ENCODE assay signal across 7 cellular contexts in the genomic region with DNA sequence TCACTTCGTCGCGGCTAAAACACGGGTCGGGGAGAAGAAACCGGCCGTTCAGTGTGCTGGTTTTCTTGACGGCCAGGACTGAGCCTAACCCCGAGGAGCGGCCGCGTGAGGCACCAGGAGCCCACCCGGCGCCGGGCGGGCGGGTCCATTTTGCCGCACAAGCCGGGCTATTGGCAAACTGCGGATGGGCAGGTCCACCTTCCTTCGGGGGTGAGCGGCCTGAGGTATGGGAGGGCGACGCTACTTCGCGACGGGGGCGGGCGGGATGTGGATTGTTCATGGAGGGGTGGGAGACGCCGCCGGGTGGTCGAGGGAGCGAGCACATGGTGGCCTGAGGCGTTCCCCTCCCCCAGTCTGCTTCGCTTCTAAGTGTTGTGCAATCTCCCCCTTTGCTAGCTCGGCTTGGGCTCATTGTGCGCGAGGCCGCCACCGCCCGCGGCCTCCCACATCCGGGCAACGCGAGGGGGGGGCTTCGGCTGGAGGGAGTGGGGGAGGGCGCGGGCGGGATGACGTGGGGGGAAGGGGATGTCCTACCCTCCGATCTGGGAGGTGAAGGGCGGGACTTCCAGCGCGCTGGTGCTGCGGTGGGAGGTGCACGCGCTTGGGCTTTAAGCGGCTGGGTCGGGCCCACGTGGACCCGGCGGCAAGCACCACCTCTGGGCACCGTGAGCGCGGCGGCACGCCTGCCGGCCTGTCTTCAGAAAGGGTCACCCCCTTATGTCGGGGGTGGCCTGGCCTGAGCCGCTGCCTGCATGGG. TPM values are rescaled to one million over a fixed set of nuclear protein-coding genes. Genes with fewer than 3 reads are reported as not detected.
DNase-seq lines count a peak whose midpoint lies in the region; ATAC-seq and TF ChIP-seq lines count a peak whose summit lies in the region.

No MANE protein-coding gene starts in this region.

- TF ChIP-seq CTCF in Loucy (conservative IDR thresholded peaks at IDR 0.05; ENCODE audit: low read length) (no peak), glutamatergic neuron (IDR thresholded peaks at IDR 0.05; ENCODE audit: partially characterized antibody, unreplicated experiment) (no peak), osteoblast (IDR thresholded peaks at IDR 0.05; ENCODE audit: extremely low read depth, low read depth, low read length) (no peak), suprapubic skin (IDR thresholded peaks at IDR 0.05) (no peak)

- no peaks in the 10 kb centered on the region for H3K9me2 ChIP-seq in Loucy (replicated peaks; ENCODE audit: low read depth, low read length)

- no peak overlapping the region for H2AFZ ChIP-seq in Loucy (ENCODE audit: low read length)
- no peak overlapping the region for H2AFZ ChIP-seq in osteoblast (ENCODE audit: low read length)

- TF ChIP-seq EP300 in suprapubic skin (IDR thresholded peaks at IDR 0.05): no peak

- H3K27ac Mint-ChIP-seq in activated naive CD4-positive, alpha-beta T cell treated with anti-CD3 and anti-CD28 coated beads, Interleukin-2, amount 50 U/mL, for 24 hours: peak overlapping the region; percentile 100
- H3K27ac Mint-ChIP-seq in glutamatergic neuron (ENCODE audit: unreplicated experiment): peak overlapping the region; percentile 98

- peaks cover 49% of the 10 kb centered on the region for H3K4me1 Mint-ChIP-seq in activated naive CD4-positive, alpha-beta T cell treated with anti-CD3 and anti-CD28 coated beads, Interleukin-2, amount 50 U/mL, for 24 hours
- H3K4me1 Mint-ChIP-seq in glutamatergic neuron (ENCODE audit: low read depth, unreplicated experiment): peaks cover 28% of the 10 kb centered on the region

- peak overlapping the region; percentile 75 for H3K4me2 ChIP-seq in Loucy (ENCODE audit: low read depth, low read length, poor library complexity, severe bottlenecking)
- H3K4me2 ChIP-seq in osteoblast (ENCODE audit: insufficient read depth, low read length): peak overlapping the region; percentile 88

- H3K36me3 Mint-ChIP-seq in activated naive CD4-positive, alpha-beta T cell treated with anti-CD3 and anti-CD28 coated beads, Interleukin-2, amount 50 U/mL, for 24 hours: peaks cover 40% of the 10 kb centered on the region
- peaks cover 4% of the 10 kb centered on the region for H3K36me3 Mint-ChIP-seq in glutamatergic neuron (ENCODE audit: unreplicated experiment)

- ATAC-seq in GM18505 (IDR thresholded peaks at IDR 0.05; ENCODE audit: unreplicated experiment) (no peak), SK-N-SH treated with all-trans-retinoic acid at 6 μM for 48 hours (peak; percentile 44)

- H3K27me3 ChIP-seq in Loucy (ENCODE audit: insufficient read depth, low read length, poor library complexity, severe bottlenecking): peaks cover 7% of the 10 kb centered on the region
- H3K27me3 ChIP-seq in osteoblast (ENCODE audit: insufficient read depth, low read length): no peaks in the 10 kb centered on the region
- no peaks in the 10 kb centered on the region for H3K27me3 ChIP-seq in suprapubic skin

- H3K79me2 ChIP-seq in Loucy (ENCODE audit: insufficient read depth, low read length) (peaks cover 75% of the 10 kb centered on the region), osteoblast (ENCODE audit: insufficient read depth, low read length) (peaks cover 81% of the 10 kb centered on the region)

- H3K9ac ChIP-seq in Loucy (ENCODE audit: low read depth, low read length, poor library complexity, severe bottlenecking): peak overlapping the region; percentile 100

- no peaks in the 10 kb centered on the region for H3K9me3 Mint-ChIP-seq in activated naive CD4-positive, alpha-beta T cell treated with anti-CD3 and anti-CD28 coated beads, Interleukin-2, amount 50 U/mL, for 24 hours
- H3K9me3 Mint-ChIP-seq in glutamatergic neuron (ENCODE audit: unreplicated experiment): peaks cover 14% of the 10 kb centered on the region

- no peaks in the 10 kb centered on the region for H3K27me3 Mint-ChIP-seq in activated naive CD4-positive, alpha-beta T cell treated with anti-CD3 and anti-CD28 coated beads, Interleukin-2, amount 50 U/mL, for 24 hours
- H3K27me3 Mint-ChIP-seq in glutamatergic neuron (ENCODE audit: unreplicated experiment): peaks cover 10% of the 10 kb centered on the region

- H3F3A ChIP-seq in Loucy (ENCODE audit: low read depth): peaks cover 14% of the 10 kb centered on the region

- H4K20me1 ChIP-seq in Loucy (ENCODE audit: insufficient read depth, low read length, poor library complexity, severe bottlenecking) (peaks cover 57% of the 10 kb centered on the region), osteoblast (ENCODE audit: insufficient read depth, low read length) (peaks cover 55% of the 10 kb centered on the region)

- DNase-seq in glutamatergic neuron (peak; percentile 93), osteoblast (ENCODE audit: insufficient read length, low spot score, missing footprints) (peak; percentile 97), suprapubic skin (ENCODE audit: low spot score in 2 of 2) (peak; percentile 94 to 95)

- H3K4me1 ChIP-seq in Loucy (ENCODE audit: insufficient read depth, low read length, poor library complexity, severe bottlenecking) (peaks cover 31% of the 10 kb centered on the region), osteoblast (ENCODE audit: insufficient read depth, low read length) (peaks cover 36% of the 10 kb centered on the region), suprapubic skin (peaks cover 56% of the 10 kb centered on the region)

- H3K27ac ChIP-seq in osteoblast (ENCODE audit: low read depth, low read length) (peak overlapping the region; percentile 92), suprapubic skin (peak overlapping the region; percentile 100)

- H3K36me3 ChIP-seq in Loucy (ENCODE audit: insufficient read depth, low read length) (peaks cover 66% of the 10 kb centered on the region), osteoblast (ENCODE audit: insufficient read depth, low read length) (peaks cover 75% of the 10 kb centered on the region), suprapubic skin (peaks cover 68% of the 10 kb centered on the region)

- WGBS in suprapubic skin: 1% methylated on average over 26 of the region's 71 CpGs

- peak; percentile 61 for TF ChIP-seq POLR2A in GM18505 (IDR thresholded peaks at IDR 0.05; ENCODE audit: borderline replicate concordance, extremely low read depth, insufficient read depth, insufficient read length)
- TF ChIP-seq POLR2A in suprapubic skin (IDR thresholded peaks at IDR 0.05): peak in 1 of 2 donors; percentile 11

- peak overlapping the region; percentile 98 for H3K4me3 ChIP-seq in Loucy (ENCODE audit: low read length, poor library complexity, severe bottlenecking)
- peak overlapping the region; percentile 87 for H3K4me3 ChIP-seq in osteoblast (ENCODE audit: insufficient read depth, low read length)
- peak overlapping the region; percentile 100 for H3K4me3 ChIP-seq in suprapubic skin

- H3K9me3 ChIP-seq in Loucy (ENCODE audit: insufficient read depth, low read depth, low read length) (no peaks in the 10 kb centered on the region), osteoblast (ENCODE audit: low read depth, low read length) (no peaks in the 10 kb centered on the region), suprapubic skin (no peaks in the 10 kb centered on the region)

- peak overlapping the region; percentile 98 for H3K4me3 Mint-ChIP-seq in activated naive CD4-positive, alpha-beta T cell treated with anti-CD3 and anti-CD28 coated beads, Interleukin-2, amount 50 U/mL, for 24 hours
- peak overlapping the region; percentile 98 for H3K4me3 Mint-ChIP-seq in glutamatergic neuron (ENCODE audit: unreplicated experiment)

TF ChIP-seq in SK-N-SH treated with all-trans-retinoic acid at 6 μM for 48 hours, 23 proteins besides CTCF, POLR2A, EP300 and RAD21 (continues in another document):
- peak; percentile 62; the same call in 1 of the 2 replicates for TF ChIP-seq ESRRG (CRISPR knock-in tag; IDR thresholded peaks at IDR 0.05)
- no peak for TF ChIP-seq ZNF70 (CRISPR knock-in tag; IDR thresholded peaks at IDR 0.05)
- TF ChIP-seq, protein P1, sequence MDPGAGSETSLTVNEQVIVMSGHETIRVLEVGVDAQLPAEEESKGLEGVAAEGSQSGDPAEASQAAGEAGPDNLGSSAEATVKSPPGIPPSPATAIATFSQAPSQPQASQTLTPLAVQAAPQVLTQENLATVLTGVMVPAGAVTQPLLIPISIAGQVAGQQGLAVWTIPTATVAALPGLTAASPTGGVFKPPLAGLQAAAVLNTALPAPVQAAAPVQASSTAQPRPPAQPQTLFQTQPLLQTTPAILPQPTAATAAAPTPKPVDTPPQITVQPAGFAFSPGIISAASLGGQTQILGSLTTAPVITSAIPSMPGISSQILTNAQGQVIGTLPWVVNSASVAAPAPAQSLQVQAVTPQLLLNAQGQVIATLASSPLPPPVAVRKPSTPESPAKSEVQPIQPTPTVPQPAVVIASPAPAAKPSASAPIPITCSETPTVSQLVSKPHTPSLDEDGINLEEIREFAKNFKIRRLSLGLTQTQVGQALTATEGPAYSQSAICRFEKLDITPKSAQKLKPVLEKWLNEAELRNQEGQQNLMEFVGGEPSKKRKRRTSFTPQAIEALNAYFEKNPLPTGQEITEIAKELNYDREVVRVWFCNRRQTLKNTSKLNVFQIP (CRISPR knock-in tag; IDR thresholded peaks at IDR 0.05; ENCODE audit: borderline replicate concordance, low read depth): no peak
- TF ChIP-seq, protein P2, sequence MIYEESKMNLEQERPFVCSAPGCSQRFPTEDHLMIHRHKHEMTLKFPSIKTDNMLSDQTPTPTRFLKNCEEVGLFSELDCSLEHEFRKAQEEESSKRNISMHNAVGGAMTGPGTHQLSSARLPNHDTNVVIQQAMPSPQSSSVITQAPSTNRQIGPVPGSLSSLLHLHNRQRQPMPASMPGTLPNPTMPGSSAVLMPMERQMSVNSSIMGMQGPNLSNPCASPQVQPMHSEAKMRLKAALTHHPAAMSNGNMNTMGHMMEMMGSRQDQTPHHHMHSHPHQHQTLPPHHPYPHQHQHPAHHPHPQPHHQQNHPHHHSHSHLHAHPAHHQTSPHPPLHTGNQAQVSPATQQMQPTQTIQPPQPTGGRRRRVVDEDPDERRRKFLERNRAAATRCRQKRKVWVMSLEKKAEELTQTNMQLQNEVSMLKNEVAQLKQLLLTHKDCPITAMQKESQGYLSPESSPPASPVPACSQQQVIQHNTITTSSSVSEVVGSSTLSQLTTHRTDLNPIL (CRISPR knock-in tag; IDR thresholded peaks at IDR 0.05; ENCODE audit: low read depth): 0 out of 2 replicates have a peak, but pooled peaks have one; percentile 15
- TF ChIP-seq ARNTL (CRISPR knock-in tag; IDR thresholded peaks at IDR 0.05; ENCODE audit: borderline replicate concordance, low read depth): no peak

RNA-seq across cellular contexts. Expression of a gene that starts 5.9 kb away (rescaled TPM):
- not detected for total RNA-seq in glutamatergic neuron (ENCODE audit: unreplicated experiment)
- 31.8 and 55.7 TPM in 2 replicates for total RNA-seq in osteoblast
- 10 to 100 TPM in 1 of 4 donors, 1 to 10 TPM in 3; 5.0 to 13.2 (median 9.6) TPM for total RNA-seq in suprapubic skin

RNA-seq across cellular contexts. Expression of a gene that starts 10.2 kb away (rescaled TPM):
- 60.2 TPM for total RNA-seq in glutamatergic neuron (ENCODE audit: unreplicated experiment)
- 60.1 and 64.1 TPM in 2 replicates for total RNA-seq in osteoblast
- 100 to 1,000 TPM in 1 of 4 donors, 10 to 100 TPM in 3; 54.3 to 104 (median 86.3) TPM for total RNA-seq in suprapubic skin

RNA-seq across cellular contexts. Expression of a gene that starts 11.8 kb away (rescaled TPM):
- total RNA-seq in glutamatergic neuron (ENCODE audit: unreplicated experiment) (66.4 TPM), osteoblast (54.2 and 68.0 TPM in 2 replicates), suprapubic skin (10 to 100 TPM; 40.2 to 53.5 (median 51.6) TPM)

RNA-seq across cellular contexts. Expression of a gene that starts 15.0 kb away (rescaled TPM):
- total RNA-seq in glutamatergic neuron (ENCODE audit: unreplicated experiment) (not detected), osteoblast (0.59 and 1.1 TPM in 2 replicates), suprapubic skin (10 to 100 TPM in 3 of 4 donors, 1 to 10 TPM in 1; 9.6 to 26.6 (median 15.5) TPM)

RNA-seq across cellular contexts. Expression of a gene that starts 16.4 kb away (rescaled TPM):
- total RNA-seq in glutamatergic neuron (ENCODE audit: unreplicated experiment) (1.7 TPM), osteoblast (0.59 and 0.72 TPM in 2 replicates), suprapubic skin (100 to 1,000 TPM in 2 of 4 donors, 10 to 100 TPM in 2; 68.0 to 140 (median 102) TPM)
